26 cellular contexts compared by ENCODE assay signal in genomic region chr1:221933814-221934213, GRCh38.
"Had no signal": no experiment of that assay in that cellular context is flagged by ENCODE, and none has a peak within 500 bp of the region (broad histone marks: within the 10 kb centered on the region; RNA-seq: fewer than 3 reads in every experiment).

No MANE protein-coding gene starts in this region.

- H3K4me3 ChIP-seq: stomach, suprapubic skin, testis, thoracic aorta, thyroid gland, tibial artery, tibial nerve, transverse colon, upper lobe of left lung, upper lobe of right lung, uterus, vagina had no signal

- ATAC-seq: stimulated activated effector memory CD8-positive, alpha-beta T cell treated with anti-CD3 and anti-CD28 coated beads, Interleukin-12 subunit alpha, Interleukin-12 subunit beta, amount 100 ng/mL, for 72 hours; stimulated activated memory B cell treated with anti-CD40 and anti-IgM and Interleukin-4, amounts not matched to agents 10 μg/mL and 1 μg/mL and 100 μg/mL, for 72 hours; stimulated activated naive B cell treated with anti-CD40 and anti-IgM and Interleukin-4, amounts not matched to agents 10 μg/mL and 1 μg/mL and 100 μg/mL, for 72 hours; stimulated activated naive CD8-positive, alpha-beta T cell treated with anti-CD3 and anti-CD28 coated beads, Interleukin-15, amount 100 ng/mL, for 72 hours; stimulated activated naive CD8-positive, alpha-beta T cell treated with anti-CD3 and anti-CD28 coated beads, Interleukin-15, Interleukin-2, amounts not matched to agents 100 U/mL and 50 U/mL, for 24 hours; upper lobe of right lung had no signal

- H3K9me3 ChIP-seq: suprapubic skin, testis, thoracic aorta, thyroid gland, transverse colon, upper lobe of left lung, upper lobe of right lung, uterus, vagina had no signal

- H3K27ac ChIP-seq: stomach, suprapubic skin, testis, thoracic aorta, thyroid gland, tibial artery, tibial nerve, transverse colon, upper lobe of left lung, upper lobe of right lung, uterus, vagina had no signal

- H3K36me3 ChIP-seq: stomach, suprapubic skin, thoracic aorta, thyroid gland, tibial artery, tibial nerve, transverse colon, upper lobe of left lung, upper lobe of right lung, uterus, vagina had no signal

- H3K4me1 ChIP-seq: stomach, suprapubic skin, testis, thyroid gland, tibial artery, tibial nerve, transverse colon, upper lobe of left lung, upper lobe of right lung, uterus, vagina had no signal

- DNase-seq: stimulated activated CD4-positive, alpha-beta T cell treated with anti-CD3 and anti-CD28 coated beads, Interleukin-2, amount 100 ng/mL, for 48 hours; stimulated activated CD4-positive, alpha-beta T cell treated with anti-CD3 and anti-CD28 coated beads, Interleukin-4, amount 100 ng/mL, for 1 hour; stimulated activated CD4-positive, alpha-beta T cell treated with anti-CD3 and anti-CD28 coated beads, Interleukin-4, amount 100 ng/mL, for 24 hours; stimulated activated CD4-positive, alpha-beta T cell treated with anti-CD3 and anti-CD28 coated beads, Interleukin-4, amount 100 ng/mL, for 4 hours; stimulated activated CD8-positive, alpha-beta memory T cell treated with anti-CD3 and anti-CD28 coated beads, Interleukin-4, amount 100 ng/mL, for 48 hours; stimulated activated naive B cell treated with anti-CD40 and anti-IgM and Interleukin-4, amounts not matched to agents 10 μg/mL and 1 μg/mL and 100 μg/mL, for 72 hours; stimulated activated naive CD4-positive, alpha-beta T cell; stimulated activated naive CD8-positive, alpha-beta T cell treated with anti-CD3 and anti-CD28 coated beads, Interleukin-15, amount 100 ng/mL, for 72 hours; stimulated activated naive CD8-positive, alpha-beta T cell treated with anti-CD3 and anti-CD28 coated beads, Interleukin-15, Interleukin-2, amounts not matched to agents 100 U/mL and 50 U/mL, for 24 hours; stomach; substantia nigra; testis; thyroid gland; tibial artery; transverse colon; trophoblast cell; upper lobe of left lung; upper lobe of right lung; uterus had no signal

- FAIRE-seq: urothelium cell line had no signal
